In the genomic region with DNA sequence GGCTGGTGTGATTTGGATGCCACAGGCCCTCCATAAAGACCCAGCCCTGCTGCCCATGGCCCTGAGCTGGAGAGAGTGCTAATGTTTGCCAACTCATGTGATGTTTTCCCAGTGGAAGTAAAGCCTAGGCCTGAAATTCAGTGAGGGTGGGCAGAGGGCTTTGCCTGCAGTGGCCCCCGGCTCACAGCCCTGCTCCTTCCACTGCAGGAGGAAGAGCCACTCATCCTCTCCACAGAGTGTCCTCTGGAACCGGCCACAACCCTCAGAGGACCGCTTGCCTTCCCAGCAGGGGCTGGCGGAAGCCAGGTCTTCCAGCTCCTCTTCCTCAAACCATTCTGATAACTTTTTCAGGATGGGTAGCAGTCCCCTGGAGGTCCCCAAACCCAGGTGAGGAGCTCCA, we compare ENCODE assay signal across 31 cellular contexts. TPM values are rescaled to one million over a fixed set of nuclear protein-coding genes. Genes with fewer than 3 reads are reported as not detected.
"Had no signal": no experiment of that assay in that cellular context is flagged by ENCODE, and none has a peak within 500 bp of the region (broad histone marks: within the 10 kb centered on the region; RNA-seq: fewer than 3 reads in every experiment).

No MANE protein-coding gene starts in this region.

- ATAC-seq: activated naive CD4-positive, alpha-beta T cell treated with anti-CD3 and anti-CD28 coated beads, Interleukin-2, amount 50 U/mL, for 72 hours; activated naive CD8-positive, alpha-beta T cell treated with anti-CD3 and anti-CD28 coated beads, Interleukin-2, amount 50 U/mL, for 24 hours; activated T-cell treated with anti-CD3 and anti-CD28 coated beads, Interleukin-2, amount 50 U/mL, for 4 hours had no signal

- H3K4me3 ChIP-seq: cardiac muscle cell, MG63 had no signal

- H3K4me1 Mint-ChIP-seq: activated CD4-positive, alpha-beta T cell treated with anti-CD3 and anti-CD28 coated beads, Interleukin-2, amount 10 ng/mL, durations not matched to agents 24 days and 14 days; activated naive CD8-positive, alpha-beta T cell treated with anti-CD3 and anti-CD28 coated beads, Interleukin-2, amount 50 U/mL, for 24 hours had no signal

- DNase-seq: activated B cell treated with CpG ODN at 0.5 μM for 24 hours; activated CD4-positive, alpha-beta T cell treated with anti-CD3 and anti-CD28 coated beads for 1 hour; activated CD4-positive, alpha-beta T cell treated with anti-CD3 and anti-CD28 coated beads, Interleukin-2, amount 10 ng/mL, durations not matched to agents 24 days and 14 days; activated CD4-positive, alpha-beta T cell treated with anti-CD3 and anti-CD28 coated beads, Interleukin-2, amount 50 U/mL, for 48 hours; activated CD8-positive, alpha-beta memory T cell treated with anti-CD3 and anti-CD28 coated beads for 24 hours; activated effector memory CD4-positive, alpha-beta T cell treated with anti-CD3 and anti-CD28 coated beads, Interleukin-2, amount 50 U/mL, for 16 hours; activated naive CD4-positive, alpha-beta T cell treated with Interleukin-2 at 50 U/mL for 16 hours; activated naive CD8-positive, alpha-beta T cell treated with anti-CD3 and anti-CD28 coated beads, Interleukin-2, amount 50 U/mL, for 24 hours; activated T-cell treated with anti-CD3 and anti-CD28 coated beads, Interleukin-2, amount 50 U/mL, for 4 hours; amniotic stem cell; brain microvascular endothelial cell; KG1; MG63; MV-4-11; NCI-H1092 treated with DMSO at 0.1 percent for 48 hours; NCI-H1417 treated with DMSO at 0.1 percent for 48 hours; NCI-H1694; NCI-H2029; NCI-H2107; NCI-H2171 treated with DMSO at 0.1 percent for 48 hours; NCI-H226; NCI-H526; NCI-H82; SIG-M5; T-helper 2 cell; T1000 had no signal

- H3K27ac ChIP-seq: brain microvascular endothelial cell, cardiac muscle cell had no signal

- H3K27ac Mint-ChIP-seq: activated CD4-positive, alpha-beta T cell treated with anti-CD3 and anti-CD28 coated beads, Interleukin-2, amount 10 ng/mL, durations not matched to agents 24 days and 14 days; activated naive CD4-positive, alpha-beta T cell treated with anti-CD3 and anti-CD28 coated beads, Interleukin-2, amount 50 U/mL, for 72 hours; activated naive CD8-positive, alpha-beta T cell treated with anti-CD3 and anti-CD28 coated beads, Interleukin-2, amount 50 U/mL, for 24 hours had no signal

- H3K9me3 Mint-ChIP-seq: activated B cell treated with CpG ODN at 0.5 μM for 24 hours; activated CD4-positive, alpha-beta T cell treated with anti-CD3 and anti-CD28 coated beads, Interleukin-2, amount 10 ng/mL, durations not matched to agents 24 days and 14 days; activated naive CD4-positive, alpha-beta T cell treated with anti-CD3 and anti-CD28 coated beads, Interleukin-2, amount 50 U/mL, for 72 hours; activated naive CD8-positive, alpha-beta T cell treated with anti-CD3 and anti-CD28 coated beads, Interleukin-2, amount 50 U/mL, for 24 hours; activated T-cell treated with anti-CD3 and anti-CD28 coated beads, Interleukin-2, amount 50 U/mL, for 4 hours had no signal

- H3K4me3 Mint-ChIP-seq: activated B cell treated with CpG ODN at 0.5 μM for 24 hours; activated CD4-positive, alpha-beta T cell treated with anti-CD3 and anti-CD28 coated beads, Interleukin-2, amount 10 ng/mL, durations not matched to agents 24 days and 14 days; activated naive CD8-positive, alpha-beta T cell treated with anti-CD3 and anti-CD28 coated beads, Interleukin-2, amount 50 U/mL, for 24 hours; activated T-cell treated with anti-CD3 and anti-CD28 coated beads, Interleukin-2, amount 50 U/mL, for 4 hours had no signal

- H3K27me3 ChIP-seq: brain microvascular endothelial cell, cardiac muscle cell, MG63 had no signal

- H3K36me3 ChIP-seq: MG63 had no signal

- H3K9me3 ChIP-seq: MG63 had no signal

- H3K27me3 Mint-ChIP-seq: activated B cell treated with CpG ODN at 0.5 μM for 24 hours; activated CD4-positive, alpha-beta T cell treated with anti-CD3 and anti-CD28 coated beads, Interleukin-2, amount 10 ng/mL, durations not matched to agents 24 days and 14 days; activated naive CD8-positive, alpha-beta T cell treated with anti-CD3 and anti-CD28 coated beads, Interleukin-2, amount 50 U/mL, for 24 hours had no signal

RNA-seq across cellular contexts. Expression of a gene that starts 13.9 kb away (rescaled TPM):
- total RNA-seq: activated CD4-positive, alpha-beta T cell treated with anti-CD3 and anti-CD28 coated beads, Interleukin-2, amount 10 ng/mL, durations not matched to agents 24 days and 14 days; cardiac muscle cell; NCI-H460; OCI-LY7; RPMI7951 had no signal
